ENCODE assay signal across 8 cellular contexts in the genomic region with DNA sequence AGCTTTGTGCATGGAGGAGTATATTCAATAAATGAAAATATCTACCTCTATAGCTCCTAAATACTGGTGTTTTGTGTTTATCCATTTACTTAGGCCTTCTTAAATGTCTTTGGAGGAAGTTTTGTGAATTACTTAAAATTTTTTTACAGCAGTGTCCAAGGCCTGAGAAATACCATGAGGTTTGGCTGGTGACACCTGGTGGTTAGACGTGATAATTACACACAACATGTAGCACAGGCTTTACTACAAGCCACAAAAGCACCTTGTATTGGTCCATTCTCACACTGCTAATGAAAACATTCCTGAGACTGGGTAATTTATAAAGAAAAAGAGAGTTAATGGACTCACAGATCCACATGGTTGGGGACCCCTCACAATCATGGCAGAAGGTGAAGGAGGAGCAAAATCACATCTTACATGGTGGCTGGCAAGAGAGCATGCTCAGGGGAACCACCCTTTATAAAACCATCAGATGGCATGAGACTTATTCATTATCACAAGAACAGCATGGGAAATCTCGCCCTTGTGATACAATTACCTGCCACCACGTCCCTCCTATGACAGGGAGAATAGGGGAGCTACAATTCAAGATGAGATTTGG. TPM values are rescaled to one million over a fixed set of nuclear protein-coding genes. Genes with fewer than 3 reads are reported as not detected.
A peak's percentile ranks its signal among the peaks of the same experiment; 100 is the strongest.
DNase-seq lines count a peak whose midpoint lies in the region; ATAC-seq and TF ChIP-seq lines count a peak whose summit lies in the region.

No MANE protein-coding gene starts in this region.

- peaks cover 15% of the 10 kb centered on the region for H3K9me3 Mint-ChIP-seq in WTC11

- H3K36me3 ChIP-seq in vagina, result no peaks in the 10 kb centered on the region

- peak; percentile 84 for ATAC-seq in GM18511 (IDR thresholded peaks at IDR 0.05; ENCODE audit: unreplicated experiment)
- peak; percentile 94 for ATAC-seq in HG02938 (IDR thresholded peaks at IDR 0.05; ENCODE audit: unreplicated experiment)
- ATAC-seq in WTC11, result peak; percentile 95

- no peaks in the 10 kb centered on the region for H3K27me3 ChIP-seq in vagina

- H3K4me3 ChIP-seq in epithelial cell of esophagus (ENCODE audit: low read length), result no peak overlapping the region
- no peak overlapping the region for H3K4me3 ChIP-seq in vagina

- no peak overlapping the region for H3K27ac ChIP-seq in C4-2B
- no peak overlapping the region for H3K27ac ChIP-seq in vagina

- POLR2A ChIA-PET in WTC11 (lab: Charles Lee), result no interaction called here

- DNase-seq in NCI-H146 (lab: John Stamatoyannopoulos, UW), result peak; percentile 65
- peak; percentile 42 for DNase-seq in WTC11 (ENCODE audit: low spot score)
- peak; percentile 79 for DNase-seq in epithelial cell of esophagus (ENCODE audit: low read depth)
- peak; percentile 87 for DNase-seq in myocyte (ENCODE audit: low read depth)
- no peak for DNase-seq in vagina (ENCODE audit: extremely low spot score in 2 of 2)

- no peaks in the 10 kb centered on the region for H3K9me3 ChIP-seq in vagina

- peak; percentile 90 for TF ChIP-seq CTCF in C4-2B (conservative IDR thresholded peaks at IDR 0.05)
- TF ChIP-seq CTCF in WTC11 (IDR thresholded peaks at IDR 0.05), result peak; percentile 63
- peak; percentile 73 for TF ChIP-seq CTCF in epithelial cell of esophagus (IDR thresholded peaks at IDR 0.05; ENCODE audit: insufficient read depth, low read depth, low read length, missing control alignments)
- peak; percentile 63 to 77 (median 64) for TF ChIP-seq CTCF in vagina (IDR thresholded peaks at IDR 0.05)

- no peak overlapping the region for H3K4me3 Mint-ChIP-seq in WTC11

- peaks cover 8% of the 10 kb centered on the region; the same call in 1 of the 2 replicates for H3K36me3 Mint-ChIP-seq in WTC11

- intact Hi-C loops in vagina (cut with DNase I), result loop anchor here (5.0 kb wide), 1 partner anchor 168 kb away; no protein-coding TSS in a partner anchor

- peaks cover 19% of the 10 kb centered on the region for H3K4me1 Mint-ChIP-seq in WTC11

- 0 out of 2 replicates have a peak overlapping the region, but pooled peaks have one; percentile 15 for H3K27ac Mint-ChIP-seq in WTC11

- no peaks in the 10 kb centered on the region for H3K4me1 ChIP-seq in vagina

- TF ChIP-seq POLR2A in vagina (IDR thresholded peaks at IDR 0.05), result no peak

- CTCF ChIA-PET in WTC11 (lab: Charles Lee), result interaction anchor here (1.0 to 3.9 kb wide), 7 partner anchors 9 to 284 kb away, joined by 3 to 41 read pairs (median 7); no protein-coding TSS in a partner anchor

- H3K27me3 Mint-ChIP-seq in WTC11 (ENCODE audit: low read depth), result no peaks in the 10 kb centered on the region

TF ChIP-seq in WTC11, 78 proteins besides CTCF, POLR2A, EP300 and RAD21:
- TF ChIP-seq HMGA2 (CRISPR knock-in tag; IDR thresholded peaks at IDR 0.05), result no peak

RNA-seq across cellular contexts. Expression of a gene that starts 20.6 kb away (rescaled TPM):
- not detected in 3 replicates for total RNA-seq in WTC11 (2021)
- total RNA-seq in myocyte, result 0.21 and 0.43 TPM in 2 replicates
- 0.08 TPM for polyA plus RNA-seq in myocyte (2012)
- total RNA-seq in vagina, result 0.49 TPM

RNA-seq across cellular contexts. Expression of a gene that starts 59.4 kb away (rescaled TPM):
- not detected in 3 replicates for total RNA-seq in WTC11 (2021)
- total RNA-seq in myocyte, result not detected in 2 replicates
- polyA plus RNA-seq in myocyte (2012), result not detected
- total RNA-seq in vagina, result not detected

Comparison
In these comparisons a context has a peak if more than half of its experiments do, and no peak if none do; other contexts are left out.
1. DNase-seq: peak in NCI-H146 (single experiment), WTC11 (single experiment), epithelial cell of esophagus (single experiment) and myocyte (single experiment); none in vagina (0 of 2).
2. Peak in every context shown above with its lines, with median percentiles within 50 percentile points of each other: CTCF ChIP-seq and ATAC-seq.